Comparison of ENCODE assay signal across 17 cellular contexts in the genomic region with DNA sequence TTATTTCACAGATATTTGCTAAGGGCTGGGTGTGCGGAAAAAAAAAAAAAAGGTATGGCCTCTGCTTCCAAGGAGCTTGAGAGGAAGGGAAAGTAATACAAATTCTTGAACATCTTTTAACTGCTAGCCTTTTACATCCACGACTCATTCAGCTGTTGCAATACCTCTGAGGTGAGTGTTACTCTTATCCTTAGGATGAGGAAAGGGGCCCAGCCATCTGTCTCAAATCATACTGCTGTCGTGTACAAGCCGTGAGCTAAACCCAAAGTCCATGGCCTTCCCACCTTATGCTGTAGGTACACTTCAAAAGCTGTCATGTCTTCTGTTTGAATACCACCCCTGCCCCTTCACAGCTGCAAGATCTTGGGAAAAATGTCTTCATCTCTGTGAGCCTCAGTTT.
"Had no signal": no experiment of that assay in that cellular context is flagged by ENCODE, and none has a peak within 500 bp of the region (broad histone marks: within the 10 kb centered on the region; RNA-seq: fewer than 3 reads in every experiment).

No MANE protein-coding gene starts in this region.

- H3K4me2 ChIP-seq: neural progenitor cell had no signal

- H3K9me3 ChIP-seq: adrenal gland, esophagus squamous epithelium, gastrocnemius medialis, heart left ventricle, ovary, thoracic aorta had no signal

- H2AFZ ChIP-seq: neural progenitor cell had no signal

- DNase-seq: activated B cell treated with CpG ODN at 0.5 μM for 24 hours; activated CD4-positive, alpha-beta T cell treated with anti-CD3 and anti-CD28 coated beads for 48 hours; activated CD8-positive, alpha-beta T cell treated with anti-CD3 and anti-CD28 coated beads for 36 hours; activated effector memory CD4-positive, alpha-beta T cell treated with anti-CD3 and anti-CD28 coated beads, Interleukin-2, amount 50 U/mL, for 16 hours; activated T-cell treated with anti-CD3 and anti-CD28 coated beads, Interleukin-2, amount 50 U/mL, for 48 hours; adrenal gland; central memory CD4-positive, alpha-beta T cell; effector CD4-positive, alpha-beta T cell; esophagus squamous epithelium; gastrocnemius medialis; heart left ventricle; naive B cell; ovary had no signal

- H3K9ac ChIP-seq: neural progenitor cell had no signal

- H3K36me3 ChIP-seq: adrenal gland, esophagus squamous epithelium, gastrocnemius medialis, heart left ventricle, neural progenitor cell, ovary, thoracic aorta had no signal

- ATAC-seq: activated CD8-positive, alpha-beta T cell treated with anti-CD3 and anti-CD28 coated beads for 36 hours; gastrocnemius medialis; heart left ventricle; stimulated activated effector memory CD8-positive, alpha-beta T cell treated with anti-CD3 and anti-CD28 coated beads, Interleukin-12 subunit alpha, Interleukin-12 subunit beta, amount 100 ng/mL, for 72 hours had no signal

- H3K4me1 ChIP-seq: esophagus squamous epithelium, neural progenitor cell had no signal

- H3K4me3 ChIP-seq: adrenal gland, coronary artery, esophagus squamous epithelium, gastrocnemius medialis, heart left ventricle, neural progenitor cell, ovary, thoracic aorta had no signal

- H3K27me3 ChIP-seq: adrenal gland, esophagus squamous epithelium, gastrocnemius medialis, heart left ventricle, neural progenitor cell, ovary had no signal

- H3K27ac ChIP-seq: coronary artery, esophagus squamous epithelium, gastrocnemius medialis, heart left ventricle, neural progenitor cell, ovary, thoracic aorta had no signal
